In the genomic region with DNA sequence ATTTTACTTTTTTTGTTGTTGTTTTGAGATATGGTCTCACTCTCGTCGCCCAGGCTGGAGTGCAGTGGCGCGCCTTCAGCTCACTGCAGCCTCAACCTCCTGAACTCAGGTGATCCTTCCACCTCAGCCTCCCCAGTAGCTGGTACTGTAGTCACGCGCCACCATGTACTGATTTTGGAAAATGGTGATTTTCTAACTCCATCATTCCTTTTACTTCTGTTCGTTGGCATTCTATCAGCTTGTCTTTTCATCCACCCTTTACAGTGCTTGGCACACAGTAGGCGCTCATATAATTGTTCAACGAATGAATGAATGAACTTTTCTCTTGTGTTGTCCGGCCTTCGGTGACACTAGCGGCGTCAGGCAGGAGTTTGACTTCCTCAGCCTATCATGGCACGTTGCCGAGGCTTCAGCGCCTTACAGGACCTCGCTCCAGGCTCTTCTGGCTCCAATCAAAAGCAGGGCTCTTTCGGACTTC, we compare ENCODE assay signal across 8 cellular contexts. TPM values are rescaled to one million over a fixed set of nuclear protein-coding genes. Genes with fewer than 3 reads are reported as not detected.
A peak's percentile ranks its signal among the peaks of the same experiment; 100 is the strongest.
DNase-seq lines count a peak whose midpoint lies in the region; ATAC-seq, FAIRE-seq and TF ChIP-seq lines count a peak whose summit lies in the region.

No MANE protein-coding gene starts in this region.

- peaks cover 0 to 25% (median 19%) of the 10 kb centered on the region in 5 donors for H3K4me1 ChIP-seq in subcutaneous abdominal adipose tissue (ENCODE audit: control insufficient read depth in 5 of 5, insufficient read depth in 5 of 5, low read length in 5 of 5)

- DNase-seq in activated CD4-positive, alpha-beta T cell treated with anti-CD3 and anti-CD28 coated beads, Interleukin-2, amount 10 ng/mL, durations not matched to agents 24 days and 14 days = no peak
- no peak for DNase-seq in activated CD4-positive, alpha-beta T cell treated with anti-CD3 and anti-CD28 coated beads for 48 hours
- no peak for DNase-seq in activated naive CD4-positive, alpha-beta T cell treated with anti-CD3 and anti-CD28 coated beads, Interleukin-2, amount 50 U/mL, for 72 hours (ENCODE audit: low spot score in 2 of 2)
- peak; percentile 97 for DNase-seq in iPS-NIHi11 (ENCODE audit: low spot score)
- no peak for DNase-seq in D721Med (ENCODE audit: insufficient read length, low spot score)
- no peak for DNase-seq in NCI-H2171 treated with DMSO at 0.1 percent for 48 hours (lab: John Stamatoyannopoulos, UW)

- no peaks in the 10 kb centered on the region for H3K9me3 ChIP-seq in subcutaneous abdominal adipose tissue (ENCODE audit: control insufficient read depth in 5 of 5, low read length in 5 of 5)

- peak overlapping the region; percentile 96 for H3K4me3 Mint-ChIP-seq in activated CD4-positive, alpha-beta T cell treated with anti-CD3 and anti-CD28 coated beads, Interleukin-2, amount 10 ng/mL, durations not matched to agents 24 days and 14 days

- H3K9ac ChIP-seq in subcutaneous abdominal adipose tissue (ENCODE audit: low read length in 5 of 5) = peak overlapping the region in 1 of 5 donors; percentile 75

- intact Hi-C loops in activated CD4-positive, alpha-beta T cell treated with anti-CD3 and anti-CD28 coated beads, Interleukin-2, amount 10 ng/mL, durations not matched to agents 24 days and 14 days (cut with micrococcal nuclease) = loop anchor here (1.0 to 5.0 kb wide), 9 partner anchors 8 to 963 kb away; a partner anchor contains a TSS

- no peaks in the 10 kb centered on the region for H3K36me3 ChIP-seq in subcutaneous abdominal adipose tissue (ENCODE audit: control insufficient read depth in 5 of 5, insufficient read depth in 5 of 5, low read length in 5 of 5)

- ATAC-seq in activated naive CD4-positive, alpha-beta T cell treated with anti-CD3 and anti-CD28 coated beads, Interleukin-2, amount 50 U/mL, for 72 hours = no peak
- no peak for ATAC-seq in GM18867 (IDR thresholded peaks at IDR 0.05; ENCODE audit: unreplicated experiment)

- no peak for TF ChIP-seq CTCF in D721Med (IDR thresholded peaks at IDR 0.05; ENCODE audit: insufficient read depth, missing control alignments)

- H3K4me1 Mint-ChIP-seq in activated CD4-positive, alpha-beta T cell treated with anti-CD3 and anti-CD28 coated beads, Interleukin-2, amount 10 ng/mL, durations not matched to agents 24 days and 14 days = peaks cover 34% of the 10 kb centered on the region

- no peak for FAIRE-seq in D721Med (lab: Jason Lieb, UNC)

- no peak overlapping the region for H3K27ac ChIP-seq in subcutaneous abdominal adipose tissue (ENCODE audit: low read depth, low read length)

- peaks cover 0 to 5% (median 0%) of the 10 kb centered on the region in 5 donors for H3K27me3 ChIP-seq in subcutaneous abdominal adipose tissue (ENCODE audit: control insufficient read depth in 5 of 5, insufficient read depth in 4 of 5, low read length in 5 of 5)

- no peaks in the 10 kb centered on the region for H3K27me3 Mint-ChIP-seq in activated CD4-positive, alpha-beta T cell treated with anti-CD3 and anti-CD28 coated beads, Interleukin-2, amount 10 ng/mL, durations not matched to agents 24 days and 14 days

- peak overlapping the region; percentile 100 for H3K27ac Mint-ChIP-seq in activated CD4-positive, alpha-beta T cell treated with anti-CD3 and anti-CD28 coated beads, Interleukin-2, amount 10 ng/mL, durations not matched to agents 24 days and 14 days
- peak overlapping the region; percentile 97 to 100 for H3K27ac Mint-ChIP-seq in activated naive CD4-positive, alpha-beta T cell treated with anti-CD3 and anti-CD28 coated beads, Interleukin-2, amount 50 U/mL, for 72 hours

- no peaks in the 10 kb centered on the region for H3K9me3 Mint-ChIP-seq in activated CD4-positive, alpha-beta T cell treated with anti-CD3 and anti-CD28 coated beads, Interleukin-2, amount 10 ng/mL, durations not matched to agents 24 days and 14 days
- peaks cover 3 to 5% of the 10 kb centered on the region in 2 donors for H3K9me3 Mint-ChIP-seq in activated naive CD4-positive, alpha-beta T cell treated with anti-CD3 and anti-CD28 coated beads, Interleukin-2, amount 50 U/mL, for 72 hours

- peak overlapping the region; percentile 71 to 84 (median 75) for H3K4me3 ChIP-seq in subcutaneous abdominal adipose tissue (ENCODE audit: low read depth in 1 of 5, low read length in 5 of 5)

- peaks cover 34% of the 10 kb centered on the region for H3K36me3 Mint-ChIP-seq in activated CD4-positive, alpha-beta T cell treated with anti-CD3 and anti-CD28 coated beads, Interleukin-2, amount 10 ng/mL, durations not matched to agents 24 days and 14 days (ENCODE audit: low read depth)
- H3K36me3 Mint-ChIP-seq in activated naive CD4-positive, alpha-beta T cell treated with anti-CD3 and anti-CD28 coated beads, Interleukin-2, amount 50 U/mL, for 72 hours = peaks cover 29 to 43% of the 10 kb centered on the region in 2 donors

RNA-seq across cellular contexts. Expression of a gene that starts 0.4 kb away (rescaled TPM):
- total RNA-seq in activated CD4-positive, alpha-beta T cell treated with anti-CD3 and anti-CD28 coated beads, Interleukin-2, amount 10 ng/mL, durations not matched to agents 24 days and 14 days = 418 and 439 TPM in 2 replicates
- 100 to 1,000 TPM; 413 to 484 TPM for total RNA-seq in activated naive CD4-positive, alpha-beta T cell treated with anti-CD3 and anti-CD28 coated beads, Interleukin-2, amount 50 U/mL, for 72 hours

RNA-seq across cellular contexts. Expression of a gene that starts 19.3 kb away (rescaled TPM):
- 203 and 204 TPM in 2 replicates for total RNA-seq in activated CD4-positive, alpha-beta T cell treated with anti-CD3 and anti-CD28 coated beads, Interleukin-2, amount 10 ng/mL, durations not matched to agents 24 days and 14 days
- 100 to 1,000 TPM; 151 to 173 TPM for total RNA-seq in activated naive CD4-positive, alpha-beta T cell treated with anti-CD3 and anti-CD28 coated beads, Interleukin-2, amount 50 U/mL, for 72 hours

RNA-seq across cellular contexts. Expression of a gene that starts 50.3 kb away (rescaled TPM):
- 100 and 103 TPM in 2 replicates for total RNA-seq in activated CD4-positive, alpha-beta T cell treated with anti-CD3 and anti-CD28 coated beads, Interleukin-2, amount 10 ng/mL, durations not matched to agents 24 days and 14 days
- 10 to 100 TPM; 15.8 to 96.7 TPM for total RNA-seq in activated naive CD4-positive, alpha-beta T cell treated with anti-CD3 and anti-CD28 coated beads, Interleukin-2, amount 50 U/mL, for 72 hours
